ENCODE assay signal across 8 cellular contexts in genomic region chr14:59275668-59276067, GRCh38.
DNase-seq lines count a peak whose midpoint lies in the region; ATAC-seq and TF ChIP-seq lines count a peak whose summit lies in the region.

No MANE protein-coding gene starts in this region.

- H3K4me3 ChIP-seq in SU-DHL-6 (ENCODE audit: insufficient read depth, low read length, poor library complexity, severe bottlenecking) (no peak overlapping the region), upper lobe of right lung (no peak overlapping the region)

- H3K9ac ChIP-seq in SU-DHL-6 (ENCODE audit: low read length): no peak overlapping the region

- no peak overlapping the region for H2AFZ ChIP-seq in SU-DHL-6 (ENCODE audit: low read depth, low read length, severe bottlenecking)

- no peaks in the 10 kb centered on the region for H3K36me3 ChIP-seq in SU-DHL-6 (ENCODE audit: low read length)
- no peaks in the 10 kb centered on the region for H3K36me3 ChIP-seq in upper lobe of right lung

- no peak for TF ChIP-seq CTCF in SU-DHL-6 (IDR thresholded peaks at IDR 0.05; ENCODE audit: insufficient read depth, low read length, poor library complexity, severe bottlenecking)
- no peak for TF ChIP-seq CTCF in upper lobe of right lung (IDR thresholded peaks at IDR 0.05)

- H3F3A ChIP-seq in SU-DHL-6 (ENCODE audit: insufficient read depth): peaks cover 10% of the 10 kb centered on the region

- H3K9me2 ChIP-seq in SU-DHL-6 (replicated peaks; ENCODE audit: insufficient read depth, low read length): no peaks in the 10 kb centered on the region

- intact Hi-C loops in upper lobe of right lung (cut with DNase I) (no loop called here), sciatic nerve (cut with DNase I) (no loop called here)

- H3K27me3 ChIP-seq in SU-DHL-6 (ENCODE audit: low read length) (no peaks in the 10 kb centered on the region), upper lobe of right lung (no peaks in the 10 kb centered on the region)

- H3K4me2 ChIP-seq in SU-DHL-6 (ENCODE audit: low read depth, low read length, poor library complexity, severe bottlenecking): peak overlapping the region; percentile 47

- H4K20me1 ChIP-seq in SU-DHL-6 (ENCODE audit: low read depth, low read length): no peaks in the 10 kb centered on the region

- peak overlapping the region; percentile 42; the same call in 1 of the 2 replicates for H3K27ac ChIP-seq in SU-DHL-6 (ENCODE audit: low read depth, low read length)
- H3K27ac ChIP-seq in upper lobe of right lung: no peak overlapping the region

- peak; percentile 82 for ATAC-seq in GM19035 (IDR thresholded peaks at IDR 0.05; ENCODE audit: unreplicated experiment)
- peak; percentile 86 for ATAC-seq in HG03108 (IDR thresholded peaks at IDR 0.05; ENCODE audit: unreplicated experiment)
- ATAC-seq in upper lobe of right lung: peak; percentile 58
- ATAC-seq in left lobe of liver: no peak
- no peak for ATAC-seq in sciatic nerve

- H3K9me3 ChIP-seq in SU-DHL-6 (ENCODE audit: insufficient read depth, low read length): no peaks in the 10 kb centered on the region
- no peaks in the 10 kb centered on the region for H3K9me3 ChIP-seq in upper lobe of right lung

- DNase-seq in AG08396 (ENCODE audit: low spot score): peak; percentile 35
- peak; percentile 76 for DNase-seq in glomerular visceral epithelial cell (ENCODE audit: extremely low spot score)
- no peak for DNase-seq in upper lobe of right lung
- no peak for DNase-seq in left lobe of liver (ENCODE audit: low spot score)
- no peak for DNase-seq in sciatic nerve (ENCODE audit: low spot score)

- no peaks in the 10 kb centered on the region for H3K79me2 ChIP-seq in SU-DHL-6 (ENCODE audit: insufficient read depth, low read length)

- H3K4me1 ChIP-seq in upper lobe of right lung: peaks cover 18% of the 10 kb centered on the region

Comparison
In these comparisons a context has a peak if more than half of its experiments do, and no peak if none do; other contexts are left out.
1. DNase-seq: peak in AG08396 (single experiment) and glomerular visceral epithelial cell (single experiment); none in upper lobe of right lung (single experiment), left lobe of liver (single experiment) and sciatic nerve (single experiment).
2. ATAC-seq: peak in GM19035 (single experiment), HG03108 (single experiment) and upper lobe of right lung (single experiment); none in left lobe of liver (single experiment) and sciatic nerve (single experiment).